8 cellular contexts compared by ENCODE assay signal in genomic region chr4:89110986-89111832, GRCh38. TPM values are rescaled to one million over a fixed set of nuclear protein-coding genes. Genes with fewer than 3 reads are reported as not detected.
DNase-seq lines count a peak whose midpoint lies in the region; FAIRE-seq and TF ChIP-seq lines count a peak whose summit lies in the region.

Gene TIGD2, plus strand, starts transcription at chr4:89111533. Its CDS starts 1,442 bp downstream, at chr4:89112975.

- CTCF ChIA-PET in RWPE1 (lab: Yijun Ruan, JAX), result interaction anchor here (0.7 kb wide), 1 partner anchor 280 kb away, joined by 3 read pairs; no protein-coding TSS in a partner anchor

- H3K4me1 ChIP-seq in neuron (ENCODE audit: insufficient read depth, low read length) (peaks cover 13% of the 10 kb centered on the region), subcutaneous abdominal adipose tissue (ENCODE audit: control insufficient read depth in 5 of 5, insufficient read depth in 5 of 5, low read length in 5 of 5) (peaks cover 0 to 24% (median 21%) of the 10 kb centered on the region in 5 donors)

- TF ChIP-seq CTCF in LNCaP clone FGC (IDR thresholded peaks at IDR 0.05; ENCODE audit: control insufficient read depth, extremely low read depth, insufficient read depth), result peak; percentile 67
- peak; percentile 80 for TF ChIP-seq CTCF in RWPE1 (conservative IDR thresholded peaks at IDR 0.05; ENCODE audit: low read depth)
- TF ChIP-seq CTCF in foreskin fibroblast (IDR thresholded peaks at IDR 0.05; ENCODE audit: low read depth, low read length), result peak; percentile 82

- H3K9ac ChIP-seq in subcutaneous abdominal adipose tissue (ENCODE audit: low read length in 5 of 5), result peak within 1 kb of the TSS in 4 of 5 donors; percentile 56 to 79 (median 70)

- peak; percentile 92 for TF ChIP-seq POLR2A in H54 (IDR thresholded peaks at IDR 0.05; ENCODE audit: low read depth, low read length)

- H3K36me3 ChIP-seq in neuron (ENCODE audit: insufficient read depth, low read length) (peaks cover 5% of the 10 kb centered on the region), subcutaneous abdominal adipose tissue (ENCODE audit: control insufficient read depth in 5 of 5, insufficient read depth in 5 of 5, low read length in 5 of 5) (peaks cover 0 to 3% (median 0%) of the 10 kb centered on the region in 5 donors)

- POLR2A ChIA-PET in RWPE1 (lab: Yijun Ruan, JAX; ENCODE audit: low non-redundant PET), result no interaction called here

- H3K27me3 ChIP-seq in neuron (ENCODE audit: insufficient read depth, low read length) (peaks cover 9% of the 10 kb centered on the region), subcutaneous abdominal adipose tissue (ENCODE audit: control insufficient read depth in 5 of 5, insufficient read depth in 4 of 5, low read length in 5 of 5) (no peaks in the 10 kb centered on the region)

- H3K4me3 ChIP-seq in LNCaP clone FGC (ENCODE audit: low read depth, low read length) (peak within 1 kb of the TSS; percentile 80), foreskin fibroblast (ENCODE audit: low read depth in 1 of 2, low read length in 2 of 2) (peak within 1 kb of the TSS; percentile 57 to 66), neuron (ENCODE audit: low read length) (peak within 1 kb of the TSS; percentile 89), subcutaneous abdominal adipose tissue (ENCODE audit: low read depth in 1 of 5, low read length in 5 of 5) (peak within 1 kb of the TSS; percentile 81 to 88 (median 81))

- in situ Hi-C loops in G401 (cut with HindIII; ENCODE audit: low sequenced_read_pairs), result no loop called here

- H3K27ac ChIP-seq in RWPE1 (peak within 1 kb of the TSS; percentile 81), subcutaneous abdominal adipose tissue (ENCODE audit: low read depth, low read length) (peak within 1 kb of the TSS; percentile 78)

- H3K9me3 ChIP-seq in neuron (ENCODE audit: low read length), result peaks cover 3% of the 10 kb centered on the region
- no peaks in the 10 kb centered on the region for H3K9me3 ChIP-seq in subcutaneous abdominal adipose tissue (ENCODE audit: control insufficient read depth in 5 of 5, low read length in 5 of 5)

- DNase-seq in G401 (ENCODE audit: low spot score) (peak; percentile 90), H54 (ENCODE audit: insufficient read length, low spot score) (peak; percentile 68), LNCaP clone FGC (ENCODE audit: low read depth) (no peak), RWPE1 (ENCODE audit: low spot score) (peak; percentile 93), activated gamma-delta T cell (lab: John Stamatoyannopoulos, UW) (peak; percentile 79), foreskin fibroblast (peak; percentile 89 to 97)

- no peak for FAIRE-seq in H54 (lab: Jason Lieb, UNC)

- peak within 1 kb of the TSS; percentile 96 for H2AFZ ChIP-seq in neuron (ENCODE audit: low read depth, low read length)

RNA-seq across cellular contexts. Expression of gene TIGD2, which starts in this region (rescaled TPM):
- 29.4 and 34.5 TPM in 2 replicates for total RNA-seq in G401 (2014; rRNA removed; shearing (Covaris generic))
